ENCODE assay signal across 8 cellular contexts in the genomic region with DNA sequence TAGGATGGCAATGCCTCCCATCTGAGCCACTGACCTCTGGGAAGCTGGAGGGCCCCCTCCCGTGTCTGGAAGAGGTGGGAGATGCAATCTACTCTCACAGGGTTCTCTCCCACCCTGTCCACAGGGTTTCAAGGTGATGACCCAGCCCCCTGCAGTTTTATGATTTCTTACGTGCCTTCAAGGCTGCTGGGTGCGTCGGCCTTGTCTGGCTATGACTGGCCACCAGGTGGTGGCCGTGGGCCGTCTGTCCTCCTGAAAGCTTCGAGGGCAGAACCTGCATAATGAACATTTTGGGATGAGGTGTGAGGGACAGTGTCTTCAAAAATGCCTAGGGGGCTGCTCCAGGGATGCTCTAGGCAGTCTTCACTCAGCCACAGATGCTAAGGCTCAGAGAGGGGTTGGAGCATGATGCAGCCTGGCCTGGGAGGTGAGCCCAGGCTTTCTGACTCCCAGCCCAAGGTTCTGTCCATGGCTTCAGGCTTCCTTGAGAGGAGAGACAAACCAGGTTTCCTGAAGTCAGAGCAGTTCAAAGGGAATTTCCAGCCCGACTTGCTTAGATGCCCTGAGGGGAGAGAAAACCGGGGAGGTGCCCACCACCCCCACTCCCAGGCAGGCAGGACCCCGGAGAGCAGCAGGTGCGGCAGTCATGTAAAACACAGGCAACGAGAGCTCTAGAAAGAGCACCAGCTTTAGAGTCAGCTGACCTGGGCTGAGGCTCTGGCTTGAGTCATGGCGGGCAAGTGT. TPM values are rescaled to one million over a fixed set of nuclear protein-coding genes. Genes with fewer than 3 reads are reported as not detected.
DNase-seq lines count a peak whose midpoint lies in the region; ATAC-seq, FAIRE-seq and TF ChIP-seq lines count a peak whose summit lies in the region.

No MANE protein-coding gene starts in this region.

- peaks cover 4% of the 10 kb centered on the region for H3K36me3 Mint-ChIP-seq in stimulated activated naive CD8-positive, alpha-beta T cell treated with anti-CD3 and anti-CD28 coated beads, Interleukin-15, Interleukin-2, amounts not matched to agents 100 ng/mL and 50 ng/mL, for 24 hours (ENCODE audit: low read depth)
- H3K36me3 Mint-ChIP-seq in activated T-helper 1 cell treated with anti-CD3 and anti-CD28 coated beads, Interleukin-12 subunit alpha, Interleukin-12 subunit beta, Interleukin-2, Interleukin-4 antibody, amounts not matched to agents 30 ng/mL and 10 ng/mL and 1 ng/mL, durations not matched to agents 14 hours and 24 hours and 36 hours (ENCODE audit: low read depth) = peaks cover 8% of the 10 kb centered on the region

- TF ChIP-seq POLR2A in K562 (conservative IDR thresholded peaks at IDR 0.05) = no peak

- H3F3A ChIP-seq in MM.1S (ENCODE audit: insufficient read depth, low read length) = peaks cover 33% of the 10 kb centered on the region

- H3K9ac ChIP-seq in MM.1S (ENCODE audit: low read length) = peak overlapping the region; percentile 59
- H3K9ac ChIP-seq in K562 (ENCODE audit: insufficient read depth in 1 of 2, low read depth in 2 of 2, low read length in 2 of 2) = no peak overlapping the region

- H3K9me3 Mint-ChIP-seq in stimulated activated naive CD8-positive, alpha-beta T cell treated with anti-CD3 and anti-CD28 coated beads, Interleukin-15, Interleukin-2, amounts not matched to agents 100 ng/mL and 50 ng/mL, for 24 hours = no peaks in the 10 kb centered on the region
- H3K9me3 Mint-ChIP-seq in activated T-helper 1 cell treated with anti-CD3 and anti-CD28 coated beads, Interleukin-12 subunit alpha, Interleukin-12 subunit beta, Interleukin-2, Interleukin-4 antibody, amounts not matched to agents 30 ng/mL and 10 ng/mL and 1 ng/mL, durations not matched to agents 14 hours and 24 hours and 36 hours = no peaks in the 10 kb centered on the region

- H2AFZ ChIP-seq in MM.1S (ENCODE audit: low read length) = peak overlapping the region; percentile 28; the same call in 1 of the 2 replicates
- H2AFZ ChIP-seq in K562 (ENCODE audit: low read depth, low read length) = no peak overlapping the region

- no peak for DNase-seq in stimulated activated naive CD8-positive, alpha-beta T cell treated with anti-CD3 and anti-CD28 coated beads, Interleukin-15, Interleukin-2, amounts not matched to agents 100 U/mL and 50 U/mL, for 24 hours
- DNase-seq in MM.1S (peak; percentile 68), K562 (ENCODE audit: extremely low read depth in 1 of 4, low spot score in 3 of 4) (peak; percentile 62 to 74 (median 70)), left colon (no peak), urothelium cell line (ENCODE audit: low spot score) (peak; percentile 76)
- no peak for DNase-seq in activated T-helper 1 cell treated with anti-CD3 and anti-CD28 coated beads, Interleukin-12 subunit alpha, Interleukin-12 subunit beta, Interleukin-2, Interleukin-4 antibody, amounts not matched to agents 30 ng/mL and 10 ng/mL and 1 ng/mL, durations not matched to agents 14 hours and 24 hours and 36 hours (ENCODE audit: low spot score)

- no peaks in the 10 kb centered on the region for H3K27me3 ChIP-seq in MM.1S (replicated peaks; ENCODE audit: insufficient read depth, low read length)
- peaks cover 20 to 68% of the 10 kb centered on the region in 2 experiments; a peak in 4 of 5 replicates for H3K27me3 ChIP-seq in K562 (ENCODE audit: control insufficient read depth in 2 of 2, insufficient read depth in 2 of 2, low read length in 2 of 2)

- peak overlapping the region; percentile 25; the same call in 1 of the 2 replicates for H3K4me3 ChIP-seq in MM.1S (ENCODE audit: low read length)
- H3K4me3 ChIP-seq in K562 = no peak overlapping the region

- no peaks in the 10 kb centered on the region for H3K79me2 ChIP-seq in MM.1S (ENCODE audit: low read length)
- no peaks in the 10 kb centered on the region for H3K79me2 ChIP-seq in K562 (ENCODE audit: control insufficient read depth, insufficient read depth, low read length)

- no peak for TF ChIP-seq EP300 in K562 (IDR thresholded peaks at IDR 0.05; ENCODE audit: low read length)

- no TSS peak for BruUV-seq in K562 (replicated peaks; lab: Mats Ljungman, UMichigan)

- TF ChIP-seq CTCF in MM.1S (IDR thresholded peaks at IDR 0.05; ENCODE audit: low read length) (peak; percentile 87), K562 (IDR thresholded peaks at IDR 0.05 in 2 of 3, conservative IDR thresholded peaks at IDR 0.05 in 1 of 3; ENCODE audit: insufficient read depth in 2 of 3, low read depth in 1 of 3, low read length in 3 of 3) (peak; percentile 83 to 91 (median 85))

- H3K27me3 Mint-ChIP-seq in stimulated activated naive CD8-positive, alpha-beta T cell treated with anti-CD3 and anti-CD28 coated beads, Interleukin-15, Interleukin-2, amounts not matched to agents 100 ng/mL and 50 ng/mL, for 24 hours = no peaks in the 10 kb centered on the region
- no peaks in the 10 kb centered on the region for H3K27me3 Mint-ChIP-seq in activated T-helper 1 cell treated with anti-CD3 and anti-CD28 coated beads, Interleukin-12 subunit alpha, Interleukin-12 subunit beta, Interleukin-2, Interleukin-4 antibody, amounts not matched to agents 30 ng/mL and 10 ng/mL and 1 ng/mL, durations not matched to agents 14 hours and 24 hours and 36 hours (ENCODE audit: insufficient read depth)

- H3K9me3 ChIP-seq in MM.1S (replicated peaks; ENCODE audit: insufficient read depth, low read length) (no peaks in the 10 kb centered on the region), K562 (replicated peaks; ENCODE audit: control insufficient read depth, insufficient read depth, low read depth, low read length) (no peaks in the 10 kb centered on the region)

- TF ChIP-seq RAD21 in K562 (CRISPR knock-in tag; conservative IDR thresholded peaks at IDR 0.05 in 1 of 2, IDR thresholded peaks at IDR 0.05 in 1 of 2) = peak; percentile 73 to 88

- intact Hi-C loops in K562 (cut with micrococcal nuclease) (loop anchor here (1.0 kb wide), 2 partner anchors 44 to 177 kb away; no protein-coding TSS in a partner anchor), left colon (cut with DNase I, micrococcal nuclease) (loop anchor here (5.0 to 10.0 kb wide), 3 partner anchors 165 to 180 kb away; no protein-coding TSS in a partner anchor)
- intact Hi-C loops in activated T-helper 1 cell treated with anti-CD3 and anti-CD28 coated beads, Interleukin-12 subunit alpha, Interleukin-12 subunit beta, Interleukin-2, Interleukin-4 antibody, amounts not matched to agents 30 ng/mL and 10 ng/mL and 1 ng/mL, durations not matched to agents 14 hours and 24 hours and 36 hours (cut with micrococcal nuclease) = no loop called here

- ATAC-seq in stimulated activated naive CD8-positive, alpha-beta T cell treated with anti-CD3 and anti-CD28 coated beads, Interleukin-15, Interleukin-2, amounts not matched to agents 100 U/mL and 50 U/mL, for 24 hours = no peak
- ATAC-seq in K562 (peak; percentile 88), left colon (peak; percentile 72), GM21423 (IDR thresholded peaks at IDR 0.05; ENCODE audit: unreplicated experiment) (no peak)

- in situ Hi-C loops in K562 (cut with MboI) = no loop called here

- peak overlapping the region; percentile 31 for H3K27ac Mint-ChIP-seq in stimulated activated naive CD8-positive, alpha-beta T cell treated with anti-CD3 and anti-CD28 coated beads, Interleukin-15, Interleukin-2, amounts not matched to agents 100 ng/mL and 50 ng/mL, for 24 hours
- H3K27ac Mint-ChIP-seq in activated T-helper 1 cell treated with anti-CD3 and anti-CD28 coated beads, Interleukin-12 subunit alpha, Interleukin-12 subunit beta, Interleukin-2, Interleukin-4 antibody, amounts not matched to agents 30 ng/mL and 10 ng/mL and 1 ng/mL, durations not matched to agents 14 hours and 24 hours and 36 hours = no peak overlapping the region

- peaks cover 21% of the 10 kb centered on the region for H3K4me1 ChIP-seq in MM.1S (ENCODE audit: low read length)
- no peaks in the 10 kb centered on the region for H3K4me1 ChIP-seq in K562 (replicated peaks in 1 of 2; ENCODE audit: control insufficient read depth in 2 of 2, insufficient read depth in 2 of 2, low read length in 2 of 2)

- H3K9me2 ChIP-seq in MM.1S (replicated peaks; ENCODE audit: insufficient read depth, low read length) = no peaks in the 10 kb centered on the region

- no peak overlapping the region for H3K4me3 Mint-ChIP-seq in stimulated activated naive CD8-positive, alpha-beta T cell treated with anti-CD3 and anti-CD28 coated beads, Interleukin-15, Interleukin-2, amounts not matched to agents 100 ng/mL and 50 ng/mL, for 24 hours
- H3K4me3 Mint-ChIP-seq in activated T-helper 1 cell treated with anti-CD3 and anti-CD28 coated beads, Interleukin-12 subunit alpha, Interleukin-12 subunit beta, Interleukin-2, Interleukin-4 antibody, amounts not matched to agents 30 ng/mL and 10 ng/mL and 1 ng/mL, durations not matched to agents 14 hours and 24 hours and 36 hours = no peak overlapping the region

- CTCF ChIA-PET in K562 (lab: Yijun Ruan, JAX; ENCODE audit: low intra/inter-chr PET ratio) = interaction anchor here (0.5 to 3.0 kb wide), 5 partner anchors 104 to 360 kb away, joined by 3 to 12 read pairs (median 3); no protein-coding TSS in a partner anchor

- H3K9me1 ChIP-seq in K562 (ENCODE audit: control insufficient read depth, insufficient read depth, low read length) = no peaks in the 10 kb centered on the region

- under 1% methylated on average over 11 of the region's 13 CpGs for WGBS in K562 (ENCODE audit: insufficient coverage, low coverage, missing lambda C conversion rate)

- H3K4me1 Mint-ChIP-seq in stimulated activated naive CD8-positive, alpha-beta T cell treated with anti-CD3 and anti-CD28 coated beads, Interleukin-15, Interleukin-2, amounts not matched to agents 100 ng/mL and 50 ng/mL, for 24 hours (ENCODE audit: low read depth) = peaks cover 74% of the 10 kb centered on the region
- H3K4me1 Mint-ChIP-seq in activated T-helper 1 cell treated with anti-CD3 and anti-CD28 coated beads, Interleukin-12 subunit alpha, Interleukin-12 subunit beta, Interleukin-2, Interleukin-4 antibody, amounts not matched to agents 30 ng/mL and 10 ng/mL and 1 ng/mL, durations not matched to agents 14 hours and 24 hours and 36 hours (ENCODE audit: low read depth) = peaks cover 7% of the 10 kb centered on the region

- FAIRE-seq in K562 (lab: Jason Lieb, UNC) (peak; percentile 87), urothelium cell line (lab: Jason Lieb, UNC) (peak; percentile 48)

- H4K20me1 ChIP-seq in MM.1S (ENCODE audit: insufficient read depth, low read length) (no peaks in the 10 kb centered on the region), K562 (replicated peaks; ENCODE audit: control insufficient read depth, insufficient read depth, low read length) (no peaks in the 10 kb centered on the region)

- H3K4me2 ChIP-seq in MM.1S (ENCODE audit: low read depth, low read length) (peak overlapping the region; percentile 68), K562 (ENCODE audit: insufficient read depth, low read length) (no peak overlapping the region)

- H3K36me3 ChIP-seq in MM.1S (replicated peaks; ENCODE audit: insufficient read depth, low read length) (no peaks in the 10 kb centered on the region), K562 (ENCODE audit: control insufficient read depth, insufficient read depth, low read length) (no peaks in the 10 kb centered on the region)

- H3K27ac ChIP-seq in MM.1S (ENCODE audit: low read length) (peak overlapping the region; percentile 96), K562 (ENCODE audit: extremely low read depth, low read depth, low read length) (no peak overlapping the region)

- POLR2A ChIA-PET in K562 (lab: Yijun Ruan, JAX) = interaction anchor here (0.9 to 1.2 kb wide), 2 partner anchors 19 kb away, joined by 3 to 4 read pairs; a partner anchor contains a TSS

RNA-seq across cellular contexts. Expression of a gene that starts 18.7 kb away (rescaled TPM):
- total RNA-seq in K562 (2011; cell fraction: chromatin; rRNA removed; ENCODE audit: low replicate concordance) = 1.2 and 4.5 TPM in 2 replicates
- total RNA-seq in K562 (2011; cell fraction: nucleolus; rRNA removed) = 2.2 and 2.7 TPM in 2 replicates
- 2.3 and 3.1 TPM in 2 replicates for total RNA-seq in K562 (2011; cell fraction: nucleoplasm; rRNA removed)
- total RNA-seq in K562 (2014; rRNA removed) (1.3 and 2.4 TPM in 2 replicates), K562 (2014; rRNA removed; fragmentation: Illumina TruSeq; extraction: Trizol) (0.16 and 0.36 TPM in 2 replicates), K562 (2015; rRNA removed; fragmentation: Illumina TruSeq; extraction: Trizol) (0.65 and 1.1 TPM in 2 replicates), K562 (2021) (1.9 TPM in 2 replicates), left colon (10 to 100 TPM; 46.2 to 85.5 TPM)
- polyA plus RNA-seq in K562 (2011; rRNA removed) (0.43 and 1.0 TPM in 2 replicates), K562 (2014; fragmentation: Illumina TruSeq; extraction: Trizol) (0.06 and 0.32 TPM in 2 replicates), K562 (2014; fragmentation: Nextera tagmentation; extraction: Ambion mirVana) (under 1 TPM; 0.70 to 1.00 TPM), K562 (2014; rRNA removed) (1.7 and 2.1 TPM in 2 replicates)
- polyA plus RNA-seq in K562 (2011; cell fraction: cytosol; rRNA removed) = 0.35 and 1.8 TPM in 2 replicates
- 0.76 and 1.9 TPM in 2 replicates for polyA plus RNA-seq in K562 (2011; cell fraction: nucleus; rRNA removed)
- 1.4 and 4.0 TPM in 2 replicates for polyA plus RNA-seq in K562 (2012)
- 0.11 and 0.30 TPM in 2 replicates for polyA minus RNA-seq in K562 (2011; rRNA and poly(A)+ RNA removed)
- polyA minus RNA-seq in K562 (2011; cell fraction: cytosol; rRNA and poly(A)+ RNA removed) = not detected in 2 replicates
- polyA minus RNA-seq in K562 (2011; cell fraction: nucleus; rRNA and poly(A)+ RNA removed) = 0.67 and 1.5 TPM in 2 replicates
- 31.2 and 34.9 TPM in 2 replicates for total RNA-seq in activated T-helper 1 cell treated with anti-CD3 and anti-CD28 coated beads, Interleukin-12 subunit alpha, Interleukin-12 subunit beta, Interleukin-2, Interleukin-4 antibody, amounts not matched to agents 30 ng/mL and 10 ng/mL and 1 ng/mL, durations not matched to agents 14 hours and 24 hours and 36 hours

RNA-seq across cellular contexts. Expression of a gene that starts 36.4 kb away (rescaled TPM):
- 39.3 and 74.9 TPM in 2 replicates for total RNA-seq in K562 (2011; cell fraction: chromatin; rRNA removed; ENCODE audit: low replicate concordance)
- 60.9 and 72.5 TPM in 2 replicates for total RNA-seq in K562 (2011; cell fraction: nucleolus; rRNA removed)
- 49.7 and 55.9 TPM in 2 replicates for total RNA-seq in K562 (2011; cell fraction: nucleoplasm; rRNA removed)
- total RNA-seq in K562 (2014; rRNA removed) = 51.0 and 56.6 TPM in 2 replicates
- 24.6 and 26.3 TPM in 2 replicates for total RNA-seq in K562 (2014; rRNA removed; fragmentation: Illumina TruSeq; extraction: Trizol)
- 40.0 and 40.9 TPM in 2 replicates for total RNA-seq in K562 (2015; rRNA removed; fragmentation: Illumina TruSeq; extraction: Trizol)
- total RNA-seq in K562 (2021) = 49.2 and 52.7 TPM in 2 replicates
- polyA plus RNA-seq in K562 (2011; rRNA removed) = 30.8 and 32.8 TPM in 2 replicates
- polyA plus RNA-seq in K562 (2011; cell fraction: cytosol; rRNA removed) = 31.2 and 50.1 TPM in 2 replicates
- polyA plus RNA-seq in K562 (2011; cell fraction: nucleus; rRNA removed) = 44.5 and 69.3 TPM in 2 replicates
- 22.0 and 27.2 TPM in 2 replicates for polyA plus RNA-seq in K562 (2012)
- polyA plus RNA-seq in K562 (2014; fragmentation: Illumina TruSeq; extraction: Trizol) = 31.6 and 35.1 TPM in 2 replicates
- 10 to 100 TPM in 1 of 2 experiments, 1 to 10 TPM in 1; 9.0 to 11.7 TPM for polyA plus RNA-seq in K562 (2014; fragmentation: Nextera tagmentation; extraction: Ambion mirVana)
- 35.5 and 45.5 TPM in 2 replicates for polyA plus RNA-seq in K562 (2014; rRNA removed)
- 20.7 and 30.4 TPM in 2 replicates for polyA minus RNA-seq in K562 (2011; rRNA and poly(A)+ RNA removed)
- 20.4 and 26.9 TPM in 2 replicates for polyA minus RNA-seq in K562 (2011; cell fraction: cytosol; rRNA and poly(A)+ RNA removed)
- 39.8 and 44.6 TPM in 2 replicates for polyA minus RNA-seq in K562 (2011; cell fraction: nucleus; rRNA and poly(A)+ RNA removed)
- 10 to 100 TPM; 11.4 to 16.9 TPM for total RNA-seq in left colon
- 74.2 and 76.4 TPM in 2 replicates for total RNA-seq in activated T-helper 1 cell treated with anti-CD3 and anti-CD28 coated beads, Interleukin-12 subunit alpha, Interleukin-12 subunit beta, Interleukin-2, Interleukin-4 antibody, amounts not matched to agents 30 ng/mL and 10 ng/mL and 1 ng/mL, durations not matched to agents 14 hours and 24 hours and 36 hours

Comparison
In these comparisons a context has a peak if more than half of its experiments do, and no peak if none do; other contexts are left out.
1. ATAC-seq: peak in K562 (single experiment) and left colon (single experiment); none in stimulated activated naive CD8-positive, alpha-beta T cell treated with anti-CD3 and anti-CD28 coated beads, Interleukin-15, Interleukin-2, amounts not matched to agents 100 U/mL and 50 U/mL, for 24 hours (single experiment) and GM21423 (single experiment).
2. DNase-seq: peak in MM.1S (single experiment), K562 (4 of 4) and urothelium cell line (single experiment); none in stimulated activated naive CD8-positive, alpha-beta T cell treated with anti-CD3 and anti-CD28 coated beads, Interleukin-15, Interleukin-2, amounts not matched to agents 100 U/mL and 50 U/mL, for 24 hours (single experiment), left colon (0 of 2) and activated T-helper 1 cell treated with anti-CD3 and anti-CD28 coated beads, Interleukin-12 subunit alpha, Interleukin-12 subunit beta, Interleukin-2, Interleukin-4 antibody, amounts not matched to agents 30 ng/mL and 10 ng/mL and 1 ng/mL, durations not matched to agents 14 hours and 24 hours and 36 hours (single experiment).